In genomic region chr1:22627331-22627730, GRCh38 we compare ENCODE assay signal across 1 cellular context.
TF ChIP-seq lines count a peak whose summit lies in the region.

No MANE protein-coding gene starts in this region.

TF ChIP-seq in H1, 55 proteins besides CTCF, POLR2A, EP300 and RAD21:
- no peak for TF ChIP-seq CBX5 (IDR thresholded peaks at IDR 0.05; ENCODE audit: low read depth, low read length)
- TF ChIP-seq TAF7 (optimal IDR thresholded peaks at IDR 0.05; ENCODE audit: borderline replicate concordance, low read depth, low read length), result no peak
- TF ChIP-seq BCL11A (IDR thresholded peaks at IDR 0.05; ENCODE audit: low read depth in 2 of 2, low read length in 2 of 2), result no peak
